In the genomic region with DNA sequence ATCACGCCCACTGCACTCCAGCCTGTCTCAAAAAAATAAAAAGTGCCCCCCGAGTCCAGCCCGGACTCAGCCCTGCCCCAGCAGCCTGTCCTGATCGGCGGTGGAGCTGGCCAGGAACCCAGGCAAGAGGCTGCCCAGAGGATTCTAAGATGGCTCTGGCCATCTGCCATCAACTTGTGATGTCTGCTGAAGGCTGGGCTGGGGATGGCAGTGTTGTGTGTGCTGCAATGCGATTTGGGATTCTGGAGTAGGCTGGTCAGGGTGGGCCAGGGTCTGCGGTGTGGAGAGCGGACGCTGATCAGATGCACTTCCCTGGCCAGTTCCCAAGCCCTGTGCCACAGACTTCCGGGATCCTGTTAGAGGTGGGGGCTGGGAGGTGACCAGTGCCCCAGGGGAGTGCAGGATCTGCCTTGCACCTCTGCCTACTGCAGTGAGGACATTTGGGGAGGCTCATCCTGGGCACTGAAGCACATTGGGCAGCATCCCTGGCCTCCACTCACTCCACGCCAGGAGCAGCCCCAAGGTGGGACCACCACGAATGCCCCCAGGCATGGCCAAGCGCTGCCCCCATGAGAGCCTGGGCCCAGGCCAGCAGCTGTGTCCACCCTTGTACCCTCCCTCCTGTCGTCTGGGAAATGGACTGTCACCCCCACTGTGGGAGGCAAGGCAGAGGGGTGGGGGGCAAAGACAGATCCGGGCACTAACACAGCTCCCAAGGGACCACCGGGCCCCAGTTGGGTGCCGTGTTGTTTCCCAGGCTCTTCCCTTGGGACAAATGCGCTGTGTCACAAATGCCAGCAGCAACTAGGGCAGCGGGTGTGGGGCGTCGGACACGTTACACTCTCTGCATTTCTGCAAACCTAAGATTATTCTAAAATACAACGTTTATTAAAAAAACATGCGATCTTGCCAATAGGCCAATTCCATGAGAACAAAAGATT, we compare ENCODE assay signal across 14 cellular contexts. TPM values are rescaled to one million over a fixed set of nuclear protein-coding genes. Genes with fewer than 3 reads are reported as not detected.
DNase-seq lines count a peak whose midpoint lies in the region; ATAC-seq, FAIRE-seq and TF ChIP-seq lines count a peak whose summit lies in the region.
"Had no signal": no experiment of that assay in that cellular context is flagged by ENCODE, and none has a peak within 500 bp of the region (broad histone marks: within the 10 kb centered on the region; RNA-seq: fewer than 3 reads in every experiment).

No MANE protein-coding gene starts in this region.

- 89% methylated on average over 24 of the region's 24 CpGs; no CpG with 5 or more reads in 1 of the 2 experiments for WGBS in H1 (ENCODE audit: extremely low coverage in 1 of 2, insufficient coverage in 1 of 2, insufficient read length in 1 of 2, insufficient replicate concordance in 2 of 2, low coverage in 1 of 2, low lambda C conversion rate in 2 of 2, missing lambda C conversion rate in 1 of 2), 2 experiments

- no peak for FAIRE-seq in H1 (lab: Jason Lieb, UNC)
- FAIRE-seq: small intestine had no signal

- H3K4ac ChIP-seq in H1 (replicated peaks; ENCODE audit: insufficient read length, low read depth, low read length): no peak overlapping the region

- H4K91ac ChIP-seq in H1 (replicated peaks; ENCODE audit: insufficient read length, low read length): no peak overlapping the region

- H3K23me2 ChIP-seq in H1 (ENCODE audit: low read depth, low read length): peaks cover 18% of the 10 kb centered on the region; the same call in 1 of the 2 replicates

- H3K23ac ChIP-seq in H1 (ENCODE audit: insufficient read length): no peak overlapping the region

- no peak overlapping the region for H2BK12ac ChIP-seq in H1 (ENCODE audit: low read depth, low read length)

- H3K14ac ChIP-seq in H1 (ENCODE audit: insufficient read length): no peak overlapping the region

- no peak overlapping the region for H2BK120ac ChIP-seq in H1 (replicated peaks; ENCODE audit: low read depth, low read length)

- H3K27ac ChIP-seq in H1 (ENCODE audit: low read depth, low read length) (no peak overlapping the region), substantia nigra (ENCODE audit: low read depth, low read length, poor library complexity, severe bottlenecking) (peak overlapping the region; percentile 42)

- H3K9me3 ChIP-seq in H1 (ENCODE audit: insufficient read depth in 2 of 2, low read depth in 1 of 2, low read length in 1 of 2): no peaks in the 10 kb centered on the region
- H3K9me3 ChIP-seq: SK-N-SH had no signal

- no peaks in the 10 kb centered on the region; the same call in 1 of the 2 replicates for H3K79me1 ChIP-seq in H1 (ENCODE audit: low read depth, low read length)

- H2AFZ ChIP-seq in H1 (ENCODE audit: low read length): no peak overlapping the region

- H3K27me3 ChIP-seq in H1 (replicated peaks in 1 of 4; ENCODE audit: control insufficient read depth in 3 of 4, extremely low read depth in 1 of 4, insufficient read depth in 3 of 4, low read length in 3 of 4): peaks cover 0 to 12% (median 11%) of the 10 kb centered on the region in 4 experiments; a peak in 5 of 7 replicates

- no peak for ATAC-seq in GM19023 (IDR thresholded peaks at IDR 0.05; ENCODE audit: unreplicated experiment)
- ATAC-seq: left colon had no signal

- no peak overlapping the region for H4K5ac ChIP-seq in H1 (ENCODE audit: insufficient read length, low read depth, low read length)

- H3K36me3 ChIP-seq in H1 (ENCODE audit: control insufficient read depth in 2 of 4, insufficient read depth in 4 of 4, low read length in 3 of 4): peaks cover 0 to 21% (median 3%) of the 10 kb centered on the region in 4 experiments; a peak in 2 of 8 replicates

- no peak overlapping the region for H3K18ac ChIP-seq in H1 (ENCODE audit: extremely low read depth, low read length)

- H2BK5ac ChIP-seq in H1 (ENCODE audit: low read depth, low read length): no peak overlapping the region

- no peak overlapping the region for H3K4me2 ChIP-seq in H1 (ENCODE audit: insufficient read depth in 1 of 2, low read depth in 2 of 2, low read length in 2 of 2)
- H3K4me2 ChIP-seq: SK-N-SH had no signal

- TF ChIP-seq CTCF in H1 (IDR thresholded peaks at IDR 0.05; ENCODE audit: control extremely low read depth in 1 of 3, insufficient read depth in 1 of 3, low read depth in 1 of 3, low read length in 3 of 3): no peak

- TF ChIP-seq EP300 in H1 (IDR thresholded peaks at IDR 0.05; ENCODE audit: borderline replicate concordance in 1 of 2, low read depth in 2 of 2, low read length in 2 of 2): no peak

- H2BK20ac ChIP-seq in H1 (ENCODE audit: low read length): no peak overlapping the region

- no peak for TF ChIP-seq POLR2A in H1 (IDR thresholded peaks at IDR 0.05; ENCODE audit: control extremely low read depth in 1 of 2, low read depth in 2 of 2, low read length in 2 of 2)

- TF ChIP-seq RAD21 in H1 (IDR thresholded peaks at IDR 0.05 in 1 of 2, conservative IDR thresholded peaks at IDR 0.05 in 1 of 2; ENCODE audit: low read depth in 2 of 2, low read length in 2 of 2): no peak

- H4K20me1 ChIP-seq in H1 (replicated peaks in 1 of 2; ENCODE audit: control insufficient read depth in 1 of 2, insufficient read depth in 2 of 2, low read length in 2 of 2): peaks cover 2 to 13% of the 10 kb centered on the region in 2 experiments

- CTCF ChIA-PET in H1 (lab: Charles Lee; ENCODE audit: partially characterized antibody): interaction anchor here (1.2 to 4.0 kb wide), 4 partner anchors 9 to 25 kb away, joined by 3 to 23 read pairs (median 13); partner anchors contain the start of gene GIPC3

- no peak overlapping the region for H3K56ac ChIP-seq in H1 (replicated peaks; ENCODE audit: insufficient read length, low read depth, low read length)

- no peak overlapping the region for H3K4me3 ChIP-seq in H1 (ENCODE audit: extremely low read depth in 1 of 4, insufficient read depth in 2 of 4, low read depth in 3 of 4, low read length in 4 of 4)

- H3K4me1 ChIP-seq in H1 (replicated peaks in 1 of 4; ENCODE audit: control insufficient read depth in 3 of 4, insufficient read depth in 4 of 4, low read length in 3 of 4): peaks cover 3 to 14% (median 12%) of the 10 kb centered on the region in 4 experiments

- no peak overlapping the region; a peak in 1 of 7 replicates for H3K9ac ChIP-seq in H1 (replicated peaks in 1 of 4; ENCODE audit: extremely low read depth in 1 of 4, low read depth in 3 of 4, low read length in 3 of 4)
- H3K9ac ChIP-seq: SK-N-SH had no signal

- no peak overlapping the region for H2BK15ac ChIP-seq in H1 (ENCODE audit: low read length)

- H2AK5ac ChIP-seq in H1 (ENCODE audit: low read depth, low read length): no peak overlapping the region

- no peak overlapping the region for H4K8ac ChIP-seq in H1 (ENCODE audit: extremely low read depth, insufficient read depth, low read length)

- POLR2A ChIA-PET in H1 (lab: Charles Lee; ENCODE audit: partially characterized antibody): interaction anchor here (0.5 to 1.9 kb wide), 4 partner anchors 15 to 332 kb away, joined by 3 to 5 read pairs (median 3); no protein-coding TSS in a partner anchor

- DNase-seq in DMS 273 (lab: John Stamatoyannopoulos, UW; ENCODE audit: unreplicated experiment): peak; percentile 57
- DNase-seq in DMS 273 treated with DMSO at 0.1 percent for 48 hours (lab: John Stamatoyannopoulos, UW): no peak
- DNase-seq in H1 (ENCODE audit: low read depth in 1 of 2, low spot score in 2 of 2): no peak
- DNase-seq in substantia nigra (lab: John Stamatoyannopoulos, UW): no peak
- DNase-seq in activated CD4-positive, alpha-beta T cell treated with anti-CD3 and anti-CD28 coated beads, Interleukin-2, amount 50 U/mL, for 4 hours: no peak
- DNase-seq: 8988T; activated CD4-positive, CD25-positive, alpha-beta regulatory T cell; left colon; NCI-H1930; nephron progenitor cell; NK-92 treated with Interleukin-12 subunit alpha and Interleukin-12 subunit beta, amount 100 ng/mL, for 24 hours; SK-N-SH; small intestine had no signal

- no peaks in the 10 kb centered on the region for H3K79me2 ChIP-seq in H1 (ENCODE audit: control insufficient read depth in 1 of 2, insufficient read depth in 2 of 2, low read length in 2 of 2)

RNA-seq across cellular contexts. Expression of gene TBXA2R, which starts 3.4 kb away (rescaled TPM):
- total RNA-seq in H1 (2021; fragmentation: NEBNext Ultra II Directional; extraction: Animal tissue kit (Norgen Biotek cat#: 25700)): 0.50 and 0.75 TPM in 2 replicates
- 0.39 and 0.80 TPM in 2 replicates for polyA plus RNA-seq in H1 (2011; rRNA removed)
- polyA plus RNA-seq in H1 (2011; cell fraction: cytosol; rRNA removed): 0.31 TPM
- 0.20 TPM for polyA plus RNA-seq in H1 (2011; cell fraction: nucleus; rRNA removed)
- polyA plus RNA-seq in H1 (2012, experiment 1 of 2): 0.22 to 0.59 TPM (median 0.48 TPM) in 4 replicates
- polyA plus RNA-seq in H1 (2012, experiment 2 of 2): 0.39 TPM
- 0.97 TPM for polyA plus RNA-seq in H1 (2013, experiment 1 of 2)
- 1.2 TPM for polyA plus RNA-seq in H1 (2013, experiment 2 of 2)
- 0.10 and 0.22 TPM in 2 replicates for polyA minus RNA-seq in H1 (2011; rRNA and poly(A)+ RNA removed)
- not detected for polyA minus RNA-seq in H1 (2011; cell fraction: cytosol; rRNA and poly(A)+ RNA removed)
- polyA minus RNA-seq in H1 (2011; cell fraction: nucleus; rRNA and poly(A)+ RNA removed): 0.40 TPM

RNA-seq across cellular contexts. Expression of gene CACTIN, which starts 16.5 kb away (rescaled TPM):
- total RNA-seq in H1 (2021; fragmentation: NEBNext Ultra II Directional; extraction: Animal tissue kit (Norgen Biotek cat#: 25700)): 29.9 and 36.2 TPM in 2 replicates
- 25.8 and 44.1 TPM in 2 replicates for polyA plus RNA-seq in H1 (2011; rRNA removed)
- 33.5 TPM for polyA plus RNA-seq in H1 (2011; cell fraction: cytosol; rRNA removed)
- 65.4 TPM for polyA plus RNA-seq in H1 (2011; cell fraction: nucleus; rRNA removed)
- polyA plus RNA-seq in H1 (2012, experiment 1 of 2): 15.6 to 34.3 TPM (median 26.9 TPM) in 4 replicates
- 19.2 TPM for polyA plus RNA-seq in H1 (2012, experiment 2 of 2)
- 28.0 TPM for polyA plus RNA-seq in H1 (2013, experiment 1 of 2)
- 26.4 TPM for polyA plus RNA-seq in H1 (2013, experiment 2 of 2)
- 7.5 and 9.4 TPM in 2 replicates for polyA minus RNA-seq in H1 (2011; rRNA and poly(A)+ RNA removed)
- 17.5 TPM for polyA minus RNA-seq in H1 (2011; cell fraction: cytosol; rRNA and poly(A)+ RNA removed)
- polyA minus RNA-seq in H1 (2011; cell fraction: nucleus; rRNA and poly(A)+ RNA removed): 16.0 TPM

RNA-seq across cellular contexts. Expression of gene GIPC3, which starts 24.8 kb away (rescaled TPM):
- total RNA-seq in H1 (2021; fragmentation: NEBNext Ultra II Directional; extraction: Animal tissue kit (Norgen Biotek cat#: 25700)): 0.96 and 1.2 TPM in 2 replicates
- polyA plus RNA-seq in H1 (2011; rRNA removed): 1.0 and 1.3 TPM in 2 replicates
- 0.70 TPM for polyA plus RNA-seq in H1 (2011; cell fraction: cytosol; rRNA removed)
- 2.2 TPM for polyA plus RNA-seq in H1 (2011; cell fraction: nucleus; rRNA removed)
- 0.86 to 1.2 TPM (median 0.93 TPM) in 4 replicates for polyA plus RNA-seq in H1 (2012, experiment 1 of 2)
- polyA plus RNA-seq in H1 (2012, experiment 2 of 2): 0.75 TPM
- 2.5 TPM for polyA plus RNA-seq in H1 (2013, experiment 1 of 2)
- polyA plus RNA-seq in H1 (2013, experiment 2 of 2): 2.3 TPM
- polyA minus RNA-seq in H1 (2011; rRNA and poly(A)+ RNA removed): 0.82 and 1.3 TPM in 2 replicates
- polyA minus RNA-seq in H1 (2011; cell fraction: cytosol; rRNA and poly(A)+ RNA removed): 1.0 TPM
- 0.80 TPM for polyA minus RNA-seq in H1 (2011; cell fraction: nucleus; rRNA and poly(A)+ RNA removed)

RNA-seq across cellular contexts. Expression of gene HMG20B, which starts 37.3 kb away (rescaled TPM):
- 74.2 and 76.1 TPM in 2 replicates for total RNA-seq in H1 (2021; fragmentation: NEBNext Ultra II Directional; extraction: Animal tissue kit (Norgen Biotek cat#: 25700))
- 42.9 and 63.9 TPM in 2 replicates for polyA plus RNA-seq in H1 (2011; rRNA removed)
- 62.4 TPM for polyA plus RNA-seq in H1 (2011; cell fraction: cytosol; rRNA removed)
- 98.9 TPM for polyA plus RNA-seq in H1 (2011; cell fraction: nucleus; rRNA removed)
- polyA plus RNA-seq in H1 (2012, experiment 1 of 2): 44.6 to 66.7 TPM (median 62.4 TPM) in 4 replicates
- polyA plus RNA-seq in H1 (2012, experiment 2 of 2): 60.0 TPM
- 69.5 TPM for polyA plus RNA-seq in H1 (2013, experiment 1 of 2)
- polyA plus RNA-seq in H1 (2013, experiment 2 of 2): 62.3 TPM
- 5.2 and 6.5 TPM in 2 replicates for polyA minus RNA-seq in H1 (2011; rRNA and poly(A)+ RNA removed)
- 25.2 TPM for polyA minus RNA-seq in H1 (2011; cell fraction: cytosol; rRNA and poly(A)+ RNA removed)
- polyA minus RNA-seq in H1 (2011; cell fraction: nucleus; rRNA and poly(A)+ RNA removed): 26.3 TPM

RNA-seq across cellular contexts. Expression of gene MFSD12, which starts 52.7 kb away (rescaled TPM):
- total RNA-seq in H1 (2021; fragmentation: NEBNext Ultra II Directional; extraction: Animal tissue kit (Norgen Biotek cat#: 25700)): 59.6 and 62.5 TPM in 2 replicates
- 71.3 and 110 TPM in 2 replicates for polyA plus RNA-seq in H1 (2011; rRNA removed)
- 71.6 TPM for polyA plus RNA-seq in H1 (2011; cell fraction: cytosol; rRNA removed)
- polyA plus RNA-seq in H1 (2011; cell fraction: nucleus; rRNA removed): 146 TPM
- 48.8 to 71.1 TPM (median 62.8 TPM) in 4 replicates for polyA plus RNA-seq in H1 (2012, experiment 1 of 2)
- 48.1 TPM for polyA plus RNA-seq in H1 (2012, experiment 2 of 2)
- polyA plus RNA-seq in H1 (2013, experiment 1 of 2): 64.5 TPM
- 71.3 TPM for polyA plus RNA-seq in H1 (2013, experiment 2 of 2)
- polyA minus RNA-seq in H1 (2011; rRNA and poly(A)+ RNA removed): 30.6 and 31.0 TPM in 2 replicates
- 48.5 TPM for polyA minus RNA-seq in H1 (2011; cell fraction: cytosol; rRNA and poly(A)+ RNA removed)
- 41.9 TPM for polyA minus RNA-seq in H1 (2011; cell fraction: nucleus; rRNA and poly(A)+ RNA removed)
